In the genomic region with DNA sequence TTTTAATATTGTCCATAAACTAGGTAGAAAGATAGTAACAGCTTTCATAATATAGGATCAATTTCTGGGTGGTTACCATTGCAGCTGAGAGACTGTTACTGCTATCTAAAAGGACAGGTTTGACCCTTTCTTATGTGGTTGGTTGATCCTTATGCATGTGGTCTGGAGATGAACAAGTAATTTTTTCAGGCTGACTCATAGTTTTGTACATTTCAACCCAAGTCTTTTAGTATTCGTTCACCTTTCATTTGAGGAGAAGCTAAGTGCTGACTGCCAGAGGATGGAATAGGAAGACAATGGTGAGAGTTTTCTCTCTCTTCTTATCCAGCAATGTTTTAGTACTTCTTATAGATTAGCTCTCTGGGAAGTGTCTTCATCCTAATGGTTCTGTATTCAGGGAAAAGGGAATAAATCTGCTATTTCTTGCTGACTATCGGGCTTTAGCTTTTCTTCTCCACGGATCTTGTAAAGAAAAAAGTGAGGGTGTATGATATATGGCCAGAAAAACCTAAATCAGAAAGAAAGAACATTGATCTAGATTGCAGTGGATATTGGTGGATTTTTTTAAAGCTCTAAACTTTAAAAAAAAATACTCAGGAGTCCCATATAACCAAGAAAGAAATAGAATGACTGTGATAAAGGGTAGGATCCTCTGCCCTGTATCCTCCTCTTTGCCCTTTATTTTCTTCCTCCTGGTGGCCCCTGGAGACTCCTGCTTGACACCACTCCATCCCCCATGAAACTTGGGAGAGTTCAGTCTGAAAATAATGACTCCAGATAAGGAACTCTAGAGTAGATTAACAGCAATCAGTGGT, we compare ENCODE assay signal across 1 cellular context.
TF ChIP-seq lines count a peak whose summit lies in the region.

No MANE protein-coding gene starts in this region.

TF ChIP-seq in K562, 482 proteins besides CTCF, POLR2A, EP300 and RAD21 (continued from another document):
- TF ChIP-seq PATZ1 (CRISPR knock-in tag; IDR thresholded peaks at IDR 0.05; ENCODE audit: borderline replicate concordance) (no peak), NR2F6 (CRISPR knock-in tag; IDR thresholded peaks at IDR 0.05) (peak; percentile 12; the same call in 1 of the 2 replicates), LEF1 (IDR thresholded peaks at IDR 0.05) (peak; percentile 93), ATF7 (IDR thresholded peaks at IDR 0.05) (peak; percentile 89), HCFC1 (IDR thresholded peaks at IDR 0.05; ENCODE audit: low read depth, low read length) (0 out of 2 replicates have a peak, but pooled peaks have one; percentile 25), RBM25 (IDR thresholded peaks at IDR 0.05; ENCODE audit: low read depth, low read length, severe bottlenecking) (peak; percentile 54), RFX7 (CRISPR knock-in tag; IDR thresholded peaks at IDR 0.05) (no peak), PREB (CRISPR knock-in tag; IDR thresholded peaks at IDR 0.05) (no peak), ZNF75A (CRISPR knock-in tag; IDR thresholded peaks at IDR 0.05) (peak; percentile 1; the same call in 1 of the 2 replicates)
